30 cellular contexts compared by ENCODE assay signal in genomic region chr14:48586099-48586498, GRCh38.
"Had no signal": no experiment of that assay in that cellular context is flagged by ENCODE, and none has a peak within 500 bp of the region (broad histone marks: within the 10 kb centered on the region; RNA-seq: fewer than 3 reads in every experiment).

No MANE protein-coding gene starts in this region.

- H3K4me3 ChIP-seq: cardiac muscle cell, SK-N-MC had no signal

- H3K4me1 Mint-ChIP-seq: activated CD4-positive, alpha-beta T cell treated with anti-CD3 and anti-CD28 coated beads, Interleukin-2, amount 10 ng/mL, durations not matched to agents 7 days and 5 days; brain; T-cell had no signal

- H3K36me3 Mint-ChIP-seq: activated CD4-positive, alpha-beta memory T cell treated with anti-CD3 and anti-CD28 coated beads for 36 hours; activated naive CD4-positive, alpha-beta T cell treated with anti-CD3 and anti-CD28 coated beads, Interleukin-2, amount 50 U/mL, for 72 hours; brain; T-cell had no signal

- H3K36me3 ChIP-seq: cardiac muscle cell had no signal

- H3K4me3 Mint-ChIP-seq: activated CD4-positive, alpha-beta memory T cell treated with anti-CD3 and anti-CD28 coated beads for 36 hours; activated CD4-positive, alpha-beta T cell treated with anti-CD3 and anti-CD28 coated beads, Interleukin-2, amount 10 ng/mL, durations not matched to agents 7 days and 5 days; activated T-cell treated with anti-CD3 and anti-CD28 coated beads, Interleukin-2, amount 50 U/mL, for 4 hours; brain; T-cell had no signal

- FAIRE-seq: astrocyte, TTC549 had no signal

- H3K27ac Mint-ChIP-seq: activated CD4-positive, alpha-beta memory T cell treated with anti-CD3 and anti-CD28 coated beads for 36 hours; activated CD4-positive, alpha-beta T cell treated with anti-CD3 and anti-CD28 coated beads, Interleukin-2, amount 10 ng/mL, durations not matched to agents 7 days and 5 days; activated naive CD4-positive, alpha-beta T cell treated with anti-CD3 and anti-CD28 coated beads, Interleukin-2, amount 50 U/mL, for 72 hours; T-cell had no signal

- H3K9me3 Mint-ChIP-seq: activated CD4-positive, alpha-beta memory T cell treated with anti-CD3 and anti-CD28 coated beads for 36 hours; activated CD4-positive, alpha-beta T cell treated with anti-CD3 and anti-CD28 coated beads, Interleukin-2, amount 10 ng/mL, durations not matched to agents 7 days and 5 days; activated naive CD4-positive, alpha-beta T cell treated with anti-CD3 and anti-CD28 coated beads, Interleukin-2, amount 50 U/mL, for 72 hours had no signal

- ATAC-seq: activated naive CD4-positive, alpha-beta T cell treated with anti-CD3 and anti-CD28 coated beads, Interleukin-2, amount 50 U/mL, for 72 hours; activated T-cell treated with anti-CD3 and anti-CD28 coated beads, Interleukin-2, amount 50 U/mL, for 4 hours; Panc1; Right ventricle myocardium inferior; T-cell had no signal

- H3K27me3 Mint-ChIP-seq: activated CD4-positive, alpha-beta memory T cell treated with anti-CD3 and anti-CD28 coated beads for 36 hours; activated CD4-positive, alpha-beta T cell treated with anti-CD3 and anti-CD28 coated beads, Interleukin-2, amount 10 ng/mL, durations not matched to agents 7 days and 5 days; brain; T-cell had no signal

- H3K27ac ChIP-seq: cardiac muscle cell, SK-N-MC had no signal

- DNase-seq: activated CD4-positive, alpha-beta memory T cell treated with anti-CD3 and anti-CD28 coated beads for 36 hours; activated CD4-positive, alpha-beta T cell treated with anti-CD3 and anti-CD28 coated beads, Interleukin-2, amount 10 ng/mL, durations not matched to agents 7 days and 5 days; activated CD4-positive, CD25-positive, alpha-beta regulatory T cell; activated CD8-positive, alpha-beta memory T cell treated with anti-CD3 and anti-CD28 coated beads for 24 hours; activated effector memory CD4-positive, alpha-beta T cell treated with anti-CD3 and anti-CD28 coated beads, Interleukin-2, amount 50 U/mL, for 16 hours; activated naive CD4-positive, alpha-beta T cell treated with Interleukin-2 at 50 U/mL for 16 hours; activated T-cell treated with anti-CD3 and anti-CD28 coated beads, Interleukin-2, amount 50 U/mL, for 4 hours; amygdala; Karpas-422; MM.1S; NCI-H1105 treated with DMSO at 0.1 percent for 48 hours; NCI-H1436 treated with DMSO at 0.1 percent for 48 hours; NCI-H187; NCI-H2081; NCI-H446; NCI-H524 treated with DMSO at 0.1 percent for 48 hours; NK-92 treated with Interleukin-12 subunit alpha and Interleukin-12 subunit beta, amount 100 ng/mL, for 24 hours; OCI-M1; RPMI8226; T-cell; T-helper 2 cell; T1000 had no signal

- H3K27me3 ChIP-seq: cardiac muscle cell had no signal
